Comparison of ENCODE assay signal across 30 cellular contexts in genomic region chr1:41413748-41414281, GRCh38. TPM values are rescaled to one million over a fixed set of nuclear protein-coding genes. Genes with fewer than 3 reads are reported as not detected.
"Had no signal": no experiment of that assay in that cellular context is flagged by ENCODE, and none has a peak within 500 bp of the region (broad histone marks: within the 10 kb centered on the region; RNA-seq: fewer than 3 reads in every experiment).

No MANE protein-coding gene starts in this region.

- H3K9me3 Mint-ChIP-seq: activated CD4-positive, alpha-beta memory T cell treated with anti-CD3 and anti-CD28 coated beads, Interleukin-2, amount 10 ng/mL, durations not matched to agents 7 days and 5 days; activated T-cell treated with anti-CD3 and anti-CD28 coated beads, Interleukin-2, amount 50 U/mL, for 24 hours; activated T-helper 17 cell treated with anti-CD3 and anti-CD28 coated beads, Interleukin-2, amount 50 U/mL, for 72 hours; stimulated activated effector memory CD8-positive, alpha-beta T cell treated with anti-CD3 and anti-CD28 coated beads, Interleukin-12 subunit alpha, Interleukin-12 subunit beta, amount 100 ng/mL, for 72 hours; stimulated activated naive CD8-positive, alpha-beta T cell treated with anti-CD3 and anti-CD28 coated beads, Interleukin-15, Interleukin-2, amounts not matched to agents 100 ng/mL and 50 ng/mL, for 24 hours had no signal

- H3K9me3 ChIP-seq: left lung, lower lobe of right lung, upper lobe of left lung had no signal

- H3K4me2 ChIP-seq: neural progenitor cell had no signal

- H3K4me3 Mint-ChIP-seq: activated CD4-positive, alpha-beta memory T cell treated with anti-CD3 and anti-CD28 coated beads, Interleukin-2, amount 10 ng/mL, durations not matched to agents 7 days and 5 days; activated T-cell treated with anti-CD3 and anti-CD28 coated beads, Interleukin-2, amount 50 U/mL, for 24 hours; activated T-helper 17 cell treated with anti-CD3 and anti-CD28 coated beads, Interleukin-2, amount 50 U/mL, for 72 hours; naive thymus-derived CD8-positive, alpha-beta T cell; neural progenitor cell; stimulated activated effector memory CD8-positive, alpha-beta T cell treated with anti-CD3 and anti-CD28 coated beads, Interleukin-12 subunit alpha, Interleukin-12 subunit beta, amount 100 ng/mL, for 72 hours; stimulated activated naive CD8-positive, alpha-beta T cell treated with anti-CD3 and anti-CD28 coated beads, Interleukin-15, Interleukin-2, amounts not matched to agents 100 ng/mL and 50 ng/mL, for 24 hours; T-helper 17 cell had no signal

- H3K36me3 Mint-ChIP-seq: naive thymus-derived CD8-positive, alpha-beta T cell; neural progenitor cell; stimulated activated effector memory CD8-positive, alpha-beta T cell treated with anti-CD3 and anti-CD28 coated beads, Interleukin-12 subunit alpha, Interleukin-12 subunit beta, amount 100 ng/mL, for 72 hours had no signal

- H2AFZ ChIP-seq: neural progenitor cell had no signal

- ATAC-seq: activated CD4-positive, CD25-positive, alpha-beta regulatory T cell treated with anti-CD3 and anti-CD28 coated beads, Interleukin-2, amount 50 U/mL, for 24 hours; activated T-helper 17 cell treated with anti-CD3 and anti-CD28 coated beads, Interleukin-2, amount 50 U/mL, for 72 hours; left lung; lower lobe of right lung; naive thymus-derived CD8-positive, alpha-beta T cell; sciatic nerve; stimulated activated effector memory CD8-positive, alpha-beta T cell treated with anti-CD3 and anti-CD28 coated beads, Interleukin-12 subunit alpha, Interleukin-12 subunit beta, amount 100 ng/mL, for 72 hours; T-helper 17 cell had no signal

- H3K36me3 ChIP-seq: esophagus squamous epithelium, left lung, lower lobe of right lung, neural progenitor cell, upper lobe of left lung, WERI-Rb-1 had no signal

- H3K4me3 ChIP-seq: esophagus squamous epithelium, left lung, lower lobe of right lung, neural progenitor cell, skin epidermis, upper lobe of left lung had no signal

- H3K9ac ChIP-seq: neural progenitor cell had no signal

- H3K27me3 ChIP-seq: neural progenitor cell, upper lobe of left lung had no signal

- H3K4me1 Mint-ChIP-seq: activated CD4-positive, alpha-beta memory T cell treated with anti-CD3 and anti-CD28 coated beads, Interleukin-2, amount 10 ng/mL, durations not matched to agents 7 days and 5 days; activated T-helper 17 cell treated with anti-CD3 and anti-CD28 coated beads, Interleukin-2, amount 50 U/mL, for 72 hours had no signal

- H3K27ac ChIP-seq: epithelial cell of prostate, esophagus squamous epithelium, left lung, lower lobe of right lung, neural progenitor cell, skin epidermis, upper lobe of left lung, WERI-Rb-1 had no signal

- DNase-seq: activated CD4-positive, alpha-beta memory T cell treated with anti-CD3 and anti-CD28 coated beads, Interleukin-2, amount 10 ng/mL, durations not matched to agents 7 days and 5 days; activated CD4-positive, alpha-beta T cell treated with anti-CD3 and anti-CD28 coated beads for 48 hours; activated CD8-positive, alpha-beta memory T cell treated with anti-CD3 and anti-CD28 coated beads, Interleukin-2, amount 50 U/mL, for 48 hours; activated gamma-delta T cell treated with Interleukin-2 at 50 U/mL for 16 hours; activated naive CD4-positive, alpha-beta T cell treated with anti-CD3 and anti-CD28 coated beads, Interleukin-2, amount 50 U/mL, for 16 hours; activated T-cell treated with anti-CD3 and anti-CD28 coated beads, Interleukin-2, amount 50 U/mL, for 24 hours; dermis blood vessel endothelial cell; effector CD4-positive, alpha-beta T cell; esophagus squamous epithelium; lower lobe of right lung; mesenchymal stem cell; naive thymus-derived CD8-positive, alpha-beta T cell; stimulated activated CD4-positive, alpha-beta T cell treated with anti-CD3 and anti-CD28 coated beads, Interleukin-12 subunit alpha, Interleukin-12 subunit beta, amount 100 ng/mL, for 4 hours; stimulated activated CD4-positive, alpha-beta T cell treated with anti-CD3 and anti-CD28 coated beads, Interleukin-4, amount 100 ng/mL, for 1 hour; T-helper 17 cell; T1000; upper lobe of left lung had no signal

- H3K27ac Mint-ChIP-seq: activated CD4-positive, alpha-beta memory T cell treated with anti-CD3 and anti-CD28 coated beads, Interleukin-2, amount 10 ng/mL, durations not matched to agents 7 days and 5 days; activated T-cell treated with anti-CD3 and anti-CD28 coated beads, Interleukin-2, amount 50 U/mL, for 24 hours; activated T-helper 17 cell treated with anti-CD3 and anti-CD28 coated beads, Interleukin-2, amount 50 U/mL, for 72 hours; naive thymus-derived CD8-positive, alpha-beta T cell; neural progenitor cell; stimulated activated effector memory CD8-positive, alpha-beta T cell treated with anti-CD3 and anti-CD28 coated beads, Interleukin-12 subunit alpha, Interleukin-12 subunit beta, amount 100 ng/mL, for 72 hours; stimulated activated naive CD8-positive, alpha-beta T cell treated with anti-CD3 and anti-CD28 coated beads, Interleukin-15, Interleukin-2, amounts not matched to agents 100 ng/mL and 50 ng/mL, for 24 hours; T-helper 17 cell had no signal

- FAIRE-seq: colon, frontal cortex had no signal

RNA-seq across cellular contexts. Expression of gene FOXO6, which starts 52.6 kb away (rescaled TPM):
- total RNA-seq: dermis blood vessel endothelial cell, subcutaneous adipose tissue had no signal
- polyA plus RNA-seq: naive thymus-derived CD8-positive, alpha-beta T cell had no signal
